In genomic region chr13:106650690-106651205, GRCh38 we compare ENCODE assay signal across 20 cellular contexts.
"Had no signal": no experiment of that assay in that cellular context is flagged by ENCODE, and none has a peak within 500 bp of the region (broad histone marks: within the 10 kb centered on the region; RNA-seq: fewer than 3 reads in every experiment).

No MANE protein-coding gene starts in this region.

- H3K4me1 ChIP-seq: ascending aorta, tibial artery, uterus had no signal

- H3K27ac ChIP-seq: ascending aorta, hepatocyte, tibial artery had no signal

- ATAC-seq: left colon, T-cell had no signal

- DNase-seq: activated CD4-positive, alpha-beta T cell treated with anti-CD3 and anti-CD28 coated beads, Interleukin-2, amount 10 ng/mL, durations not matched to agents 7 days and 5 days; activated CD8-positive, alpha-beta memory T cell treated with anti-CD3 and anti-CD28 coated beads, Interleukin-2, amount 50 U/mL, for 4 hours; activated effector memory CD4-positive, alpha-beta T cell treated with Interleukin-2 at 50 U/mL for 16 hours; activated naive CD4-positive, alpha-beta T cell treated with anti-CD3 and anti-CD28 coated beads, Interleukin-2, amount 50 U/mL, for 16 hours; activated T-cell treated with anti-CD3 and anti-CD28 coated beads, Interleukin-2, amount 50 U/mL, for 48 hours; effector CD4-positive, alpha-beta T cell; left colon; mammary epithelial cell; occipital lobe; posterior cingulate gyrus; retina; stimulated activated CD4-positive, alpha-beta T cell treated with anti-CD3 and anti-CD28 coated beads, Interleukin-12 subunit alpha, Interleukin-12 subunit beta, amount 100 ng/mL, for 4 hours; stimulated activated CD4-positive, alpha-beta T cell treated with anti-CD3 and anti-CD28 coated beads, Interleukin-1b, Interleukin-23, amount 100 ng/mL, for 48 hours; stimulated activated naive CD4-positive, alpha-beta T cell treated with Interleukin-2 at 50 U/mL for 16 hours; substantia nigra; T-cell; tibial artery; uterus had no signal

- H3K36me3 ChIP-seq: ascending aorta, tibial artery, uterus had no signal

- H3K9me3 Mint-ChIP-seq: activated CD4-positive, alpha-beta T cell treated with anti-CD3 and anti-CD28 coated beads, Interleukin-2, amount 10 ng/mL, durations not matched to agents 7 days and 5 days; T-cell had no signal

- H3K36me3 Mint-ChIP-seq: T-cell had no signal

- H3K27me3 ChIP-seq: ascending aorta, hepatocyte, tibial artery, uterus had no signal

- H3K9me3 ChIP-seq: ascending aorta, tibial artery, uterus had no signal

- H3K4me3 Mint-ChIP-seq: activated CD4-positive, alpha-beta T cell treated with anti-CD3 and anti-CD28 coated beads, Interleukin-2, amount 10 ng/mL, durations not matched to agents 7 days and 5 days; T-cell had no signal

- H3K4me3 ChIP-seq: ascending aorta, hepatocyte, tibial artery, uterus had no signal

- H3K27ac Mint-ChIP-seq: activated CD4-positive, alpha-beta T cell treated with anti-CD3 and anti-CD28 coated beads, Interleukin-2, amount 10 ng/mL, durations not matched to agents 7 days and 5 days; T-cell had no signal

- H3K4me1 Mint-ChIP-seq: activated CD4-positive, alpha-beta T cell treated with anti-CD3 and anti-CD28 coated beads, Interleukin-2, amount 10 ng/mL, durations not matched to agents 7 days and 5 days; T-cell had no signal
